ENCODE assay signal across 1 cellular context in the genomic region with DNA sequence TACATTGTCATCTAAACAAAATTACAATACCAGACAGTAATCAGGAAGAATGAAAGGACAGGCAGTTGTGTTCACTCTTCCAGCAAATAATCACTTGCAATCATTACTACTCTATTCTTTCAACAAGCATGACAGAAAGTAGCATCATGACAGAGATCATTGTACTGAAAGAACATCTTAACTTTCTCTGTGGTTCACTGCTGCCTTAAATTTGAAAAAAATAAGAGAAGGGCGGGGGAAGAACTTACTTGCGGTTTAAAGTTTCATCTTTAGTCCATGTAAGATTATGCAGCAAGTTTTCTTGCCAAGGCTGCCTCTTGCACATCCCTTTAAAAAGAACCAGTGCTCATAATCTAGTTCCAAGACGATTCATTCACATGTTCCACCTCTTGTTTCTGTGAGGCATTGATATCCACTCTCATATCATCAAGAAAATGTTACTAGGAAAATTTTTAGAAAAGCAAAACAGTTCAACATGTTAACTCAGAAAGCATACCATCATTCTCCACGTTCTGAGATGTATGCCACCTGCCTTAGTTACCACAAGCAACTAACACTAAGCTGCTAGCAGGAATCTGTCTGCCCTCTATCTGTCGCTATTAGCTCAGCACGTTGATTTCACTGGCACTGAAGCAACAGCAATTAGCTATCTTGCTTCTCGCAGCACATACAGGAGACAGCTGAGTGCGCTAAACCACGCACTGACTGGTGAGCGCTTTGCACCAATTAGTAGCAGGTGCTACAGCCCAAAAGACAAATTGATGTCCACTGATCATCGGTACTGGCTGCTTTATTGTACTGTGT.
TF ChIP-seq lines count a peak whose summit lies in the region.

PCDH15 (minus strand) TSS at position 555 of the 804 bp plus-strand sequence. CDS start 136,969 bp downstream, outside the sequence.

TF ChIP-seq in GM23338, 12 proteins besides CTCF, POLR2A, EP300 and RAD21 (continued from another document):
- TF ChIP-seq ZNF462 (CRISPR knock-in tag; IDR thresholded peaks at IDR 0.05): no peak
- TF ChIP-seq CREB1 (CRISPR knock-in tag; IDR thresholded peaks at IDR 0.05; ENCODE audit: low read depth): no peak
